ENCODE assay signal across 29 cellular contexts in the genomic region with DNA sequence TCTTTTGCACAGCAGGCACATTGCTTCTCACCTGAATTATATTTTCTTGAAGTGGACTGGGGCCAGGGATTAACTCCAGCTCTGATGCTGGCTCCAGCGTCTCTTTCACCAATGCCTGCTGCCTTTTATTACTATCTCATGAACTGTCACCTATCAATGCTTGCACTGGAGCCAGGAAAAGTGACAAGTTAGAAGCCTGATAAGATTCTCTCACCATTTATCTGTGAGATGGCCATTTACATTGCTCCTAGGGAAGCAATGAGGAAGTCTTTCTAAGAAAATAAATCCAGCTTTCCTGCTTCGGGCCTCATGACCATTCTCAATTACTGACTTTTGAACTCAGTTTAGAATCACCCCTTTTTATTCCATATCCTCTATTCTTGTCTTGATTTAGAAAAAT. TPM values are rescaled to one million over a fixed set of nuclear protein-coding genes. Genes with fewer than 3 reads are reported as not detected.
DNase-seq lines count a peak whose midpoint lies in the region; ATAC-seq and TF ChIP-seq lines count a peak whose summit lies in the region.
"Had no signal": no experiment of that assay in that cellular context is flagged by ENCODE, and none has a peak within 500 bp of the region (broad histone marks: within the 10 kb centered on the region; RNA-seq: fewer than 3 reads in every experiment).

No MANE protein-coding gene starts in this region.

- no peaks in the 10 kb centered on the region for H3K4me1 Mint-ChIP-seq in progenitor cell of endocrine pancreas (ENCODE audit: low read depth)
- H3K4me1 Mint-ChIP-seq: CD14-positive monocyte; CD4-positive, alpha-beta memory T cell; CD4-positive, CD25-positive, alpha-beta regulatory T cell; CD8-positive, alpha-beta memory T cell had no signal

- H3K4me3 Mint-ChIP-seq in progenitor cell of endocrine pancreas (ENCODE audit: low read depth) = no peak overlapping the region
- H3K4me3 Mint-ChIP-seq: CD14-positive monocyte; CD4-positive, alpha-beta memory T cell; CD4-positive, CD25-positive, alpha-beta regulatory T cell; CD8-positive, alpha-beta memory T cell had no signal

- H3K9ac ChIP-seq in colonic mucosa (ENCODE audit: low read depth in 2 of 2, low read length in 2 of 2) = no peak overlapping the region
- H3K9ac ChIP-seq: BLaER1 had no signal

- H3K4me1 ChIP-seq in colonic mucosa (no peaks in the 10 kb centered on the region), mucosa of descending colon (ENCODE audit: low read depth) (peaks cover 6% of the 10 kb centered on the region)
- H3K4me1 ChIP-seq: BE2C, BLaER1 had no signal

- intact Hi-C loops in colonic mucosa (cut with DNase I) = no loop called here
- intact Hi-C loops in left colon (cut with DNase I, micrococcal nuclease) = no loop called here
- intact Hi-C loops in mucosa of descending colon (cut with DNase I, micrococcal nuclease) = no loop called here

- H3K9me3 Mint-ChIP-seq in progenitor cell of endocrine pancreas (ENCODE audit: low read depth) = no peaks in the 10 kb centered on the region

- H3K9me3 ChIP-seq in colonic mucosa (no peaks in the 10 kb centered on the region), mucosa of descending colon (no peaks in the 10 kb centered on the region)
- H3K9me3 ChIP-seq: BE2C, BLaER1 had no signal

- H3K27me3 Mint-ChIP-seq in progenitor cell of endocrine pancreas = no peaks in the 10 kb centered on the region
- H3K27me3 Mint-ChIP-seq: CD4-positive, CD25-positive, alpha-beta regulatory T cell had no signal

- DNase-seq in OCI-M1 (lab: John Stamatoyannopoulos, UW) (peak; percentile 13), colonic mucosa (no peak), left colon (peak in 1 of 2 donors; percentile 6), mucosa of descending colon (peak in 2 of 3 donors; percentile 11 to 46), progenitor cell of endocrine pancreas (ENCODE audit: low spot score, unreplicated experiment) (no peak), NCI-H1048 (lab: John Stamatoyannopoulos, UW) (no peak), NCI-H1417 treated with DMSO at 0.1 percent for 48 hours (lab: John Stamatoyannopoulos, UW) (no peak)
- DNase-seq: 8988T; ACHN; BE2C; C1 segment of cervical spinal cord; CD4-positive, alpha-beta memory T cell; CD4-positive, CD25-positive, alpha-beta regulatory T cell; CD8-positive, alpha-beta memory T cell; COR-L47; DMS 273 treated with DMSO at 0.1 percent for 48 hours; DMS153; DMS53; DMS79; DND-41; EL; GDM1 had no signal

- no peak for TF ChIP-seq CTCF in colonic mucosa (IDR thresholded peaks at IDR 0.05)
- TF ChIP-seq CTCF in mucosa of descending colon (IDR thresholded peaks at IDR 0.05) = no peak
- no peak for TF ChIP-seq CTCF in progenitor cell of endocrine pancreas (IDR thresholded peaks at IDR 0.05; ENCODE audit: unreplicated experiment)

- H3K4me3 ChIP-seq in colonic mucosa (no peak overlapping the region), mucosa of descending colon (no peak overlapping the region)
- H3K4me3 ChIP-seq: BLaER1, GM12878 had no signal

- H3K27me3 ChIP-seq in colonic mucosa = no peaks in the 10 kb centered on the region
- H3K27me3 ChIP-seq: BE2C, BLaER1 had no signal

- H3K36me3 Mint-ChIP-seq in progenitor cell of endocrine pancreas (ENCODE audit: insufficient read depth) = no peaks in the 10 kb centered on the region
- H3K36me3 Mint-ChIP-seq: CD14-positive monocyte; CD4-positive, alpha-beta memory T cell; CD4-positive, CD25-positive, alpha-beta regulatory T cell; CD8-positive, alpha-beta memory T cell had no signal

- H3K27ac Mint-ChIP-seq in progenitor cell of endocrine pancreas = no peak overlapping the region
- H3K27ac Mint-ChIP-seq: CD14-positive monocyte; CD4-positive, CD25-positive, alpha-beta regulatory T cell; CD8-positive, alpha-beta memory T cell had no signal

- peak overlapping the region; percentile 20 for H3K27ac ChIP-seq in colonic mucosa
- H3K27ac ChIP-seq: BLaER1 had no signal

- H3K36me3 ChIP-seq in colonic mucosa = no peaks in the 10 kb centered on the region
- no peaks in the 10 kb centered on the region for H3K36me3 ChIP-seq in mucosa of descending colon (ENCODE audit: low read depth)
- H3K36me3 ChIP-seq: BE2C, BLaER1 had no signal

- ATAC-seq in left colon (peak; percentile 98), mucosa of descending colon (peak; percentile 88), GM21619 (IDR thresholded peaks at IDR 0.05; ENCODE audit: unreplicated experiment) (no peak)
- ATAC-seq: GM12878 had no signal

RNA-seq across cellular contexts. Expression of a gene that starts 48.5 kb away (rescaled TPM):
- total RNA-seq in colonic mucosa (not detected), left colon (not detected), mucosa of descending colon (under 1 TPM in 2 of 3 donors, not detected in 1; 0.09 to 0.16 TPM), progenitor cell of endocrine pancreas (not detected in 2 replicates)
- total RNA-seq: A673; CD4-positive, alpha-beta memory T cell; CD4-positive, CD25-positive, alpha-beta regulatory T cell; CD8-positive, alpha-beta memory T cell; Daoy; G401; GM12878 had no signal

Comparison
In these comparisons a context has a peak if more than half of its experiments do, and no peak if none do; other contexts are left out.
1. DNase-seq: peak in OCI-M1 (single experiment) and mucosa of descending colon (2 of 3); none in colonic mucosa (single experiment), progenitor cell of endocrine pancreas (single experiment), NCI-H1048 (single experiment) and NCI-H1417 treated with DMSO at 0.1 percent for 48 hours (single experiment).